Comparison of ENCODE assay signal across 1 cellular context in the genomic region with DNA sequence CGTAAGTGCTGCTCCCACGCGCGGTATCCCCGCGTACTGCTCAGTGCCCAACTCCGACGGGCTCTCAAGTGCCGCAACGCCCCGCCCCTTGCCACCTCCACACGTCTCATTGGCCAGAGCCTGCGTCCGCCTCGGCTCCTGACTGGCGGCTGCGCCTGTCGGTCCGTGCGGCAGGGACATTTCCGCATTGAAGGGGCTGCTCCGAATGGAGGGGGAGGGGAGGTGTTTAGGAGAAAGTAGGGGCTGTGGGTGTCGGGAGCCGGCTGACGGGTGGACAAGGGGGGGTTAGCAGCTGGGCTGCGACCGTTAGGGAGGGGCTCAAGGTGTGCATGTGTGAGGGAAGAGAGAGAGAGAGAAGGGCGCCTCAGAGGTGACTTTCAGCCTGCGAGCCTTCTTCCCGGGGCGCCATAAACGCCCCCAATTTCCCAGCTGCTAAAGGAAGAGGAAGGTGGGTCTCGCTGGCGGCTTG.
TF ChIP-seq lines count a peak whose summit lies in the region.

No MANE protein-coding gene starts in this region.

TF ChIP-seq in HEK293, 187 proteins besides CTCF, POLR2A, EP300 and RAD21 (continued from another document):
- TF ChIP-seq OSR2 (tag by site-specific recombination; IDR thresholded peaks at IDR 0.05), result 0 out of 2 replicates have a peak, but pooled peaks have one; percentile 43
- peak; percentile 19; the same call in 1 of the 2 replicates for TF ChIP-seq ZBTB11 (tag by site-specific recombination; conservative IDR thresholded peaks at IDR 0.05; ENCODE audit: low read depth)
